Comparison of ENCODE assay signal across 16 cellular contexts in the genomic region with DNA sequence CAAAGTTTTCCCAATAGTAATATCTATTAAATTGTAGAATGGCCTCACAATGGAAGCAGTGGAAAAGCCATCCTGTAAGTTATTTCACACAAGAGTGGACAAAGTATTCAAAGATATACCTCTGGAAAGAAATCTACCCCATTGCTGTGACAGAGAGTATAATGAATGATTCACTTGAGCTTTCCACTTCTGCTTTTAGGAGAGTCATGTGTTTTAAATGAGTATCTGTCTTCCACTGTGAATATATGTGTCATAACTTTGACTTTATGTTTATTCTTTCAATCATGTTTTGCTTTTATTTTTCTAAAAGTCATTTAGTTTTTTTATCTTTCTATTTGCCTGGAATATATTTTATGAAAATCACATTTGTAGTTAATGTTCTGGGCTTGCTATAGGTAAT.
DNase-seq lines count a peak whose midpoint lies in the region; ATAC-seq, FAIRE-seq and TF ChIP-seq lines count a peak whose summit lies in the region.
"Had no signal": no experiment of that assay in that cellular context is flagged by ENCODE, and none has a peak within 500 bp of the region (broad histone marks: within the 10 kb centered on the region; RNA-seq: fewer than 3 reads in every experiment).

No MANE protein-coding gene starts in this region.

- no peaks in the 10 kb centered on the region for H3K4me1 ChIP-seq in ascending aorta

- no peak overlapping the region for H3K27ac ChIP-seq in ascending aorta
- H3K27ac ChIP-seq: RWPE1 had no signal

- no peaks in the 10 kb centered on the region for H3K27me3 ChIP-seq in ascending aorta

- no peak for FAIRE-seq in frontal cortex (lab: Jason Lieb, UNC)
- FAIRE-seq: astrocyte, H54 had no signal

- H3K4me3 ChIP-seq in ascending aorta, result no peak overlapping the region

- intact Hi-C loops in ascending aorta (cut with DNase I), result no loop called here

- no peak for TF ChIP-seq CTCF in ascending aorta (IDR thresholded peaks at IDR 0.05)

- DNase-seq in Kasumi-1 (lab: John Stamatoyannopoulos, UW), result peak; percentile 39 to 59
- DNase-seq in ascending aorta (ENCODE audit: low spot score in 2 of 2), result no peak
- no peak for DNase-seq in RKO (ENCODE audit: low spot score)
- DNase-seq in left lobe of liver (ENCODE audit: low spot score), result no peak
- DNase-seq in frontal cortex (ENCODE audit: low spot score in 2 of 2), result no peak
- DNase-seq: activated T-cell treated with anti-CD3 and anti-CD28 coated beads for 4 hours; GDM1; KBM-7; NCI-H2171; stimulated activated CD4-positive, alpha-beta T cell treated with anti-CD3 and anti-CD28 coated beads, Interleukin-4, amount 100 ng/mL, for 24 hours had no signal

- peak; percentile 97 for ATAC-seq in GM18519 (IDR thresholded peaks at IDR 0.05; ENCODE audit: low FRiP score, unreplicated experiment)
- peak; percentile 91 for ATAC-seq in GM21390 (IDR thresholded peaks at IDR 0.05; ENCODE audit: unreplicated experiment)
- peak; percentile 67 for ATAC-seq in HG03039 (IDR thresholded peaks at IDR 0.05; ENCODE audit: unreplicated experiment)
- ATAC-seq in left lobe of liver, result no peak

- H3K9me3 ChIP-seq in ascending aorta, result no peaks in the 10 kb centered on the region

- no peaks in the 10 kb centered on the region for H3K36me3 ChIP-seq in ascending aorta

Comparison
In these comparisons a context has a peak if more than half of its experiments do, and no peak if none do; other contexts are left out.
1. DNase-seq: peak in Kasumi-1 (2 of 2); none in ascending aorta (0 of 2), RKO (single experiment), left lobe of liver (single experiment) and frontal cortex (0 of 2).